In the genomic region with DNA sequence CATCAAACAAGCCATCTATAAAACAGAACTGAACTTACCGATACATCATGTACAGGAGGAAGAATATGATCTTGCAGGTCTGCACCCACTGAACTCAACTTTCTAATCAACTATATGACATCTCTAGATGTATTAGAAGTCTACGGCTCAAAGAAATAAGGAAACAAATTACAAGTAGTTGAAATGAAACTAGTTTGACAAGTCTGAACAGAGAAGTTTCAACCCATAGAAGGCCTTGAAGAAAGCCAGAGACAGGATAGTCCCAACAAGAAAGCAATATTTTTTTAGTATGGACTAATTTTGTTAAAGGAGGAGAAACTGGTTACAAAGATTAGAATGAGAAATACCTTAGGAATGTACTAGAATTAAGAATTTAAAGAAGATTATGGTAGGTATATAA, we compare ENCODE assay signal across 18 cellular contexts. TPM values are rescaled to one million over a fixed set of nuclear protein-coding genes. Genes with fewer than 3 reads are reported as not detected.
DNase-seq lines count a peak whose midpoint lies in the region; ATAC-seq and TF ChIP-seq lines count a peak whose summit lies in the region.
"Had no signal": no experiment of that assay in that cellular context is flagged by ENCODE, and none has a peak within 500 bp of the region (broad histone marks: within the 10 kb centered on the region; RNA-seq: fewer than 3 reads in every experiment).

A gene with protein sequence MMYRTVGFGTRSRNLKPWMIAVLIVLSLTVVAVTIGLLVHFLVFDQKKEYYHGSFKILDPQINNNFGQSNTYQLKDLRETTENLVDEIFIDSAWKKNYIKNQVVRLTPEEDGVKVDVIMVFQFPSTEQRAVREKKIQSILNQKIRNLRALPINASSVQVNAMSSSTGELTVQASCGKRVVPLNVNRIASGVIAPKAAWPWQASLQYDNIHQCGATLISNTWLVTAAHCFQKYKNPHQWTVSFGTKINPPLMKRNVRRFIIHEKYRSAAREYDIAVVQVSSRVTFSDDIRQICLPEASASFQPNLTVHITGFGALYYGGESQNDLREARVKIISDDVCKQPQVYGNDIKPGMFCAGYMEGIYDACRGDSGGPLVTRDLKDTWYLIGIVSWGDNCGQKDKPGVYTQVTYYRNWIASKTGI (minus strand): TSS at position 149 of the 400 bp plus-strand sequence. CDS start 100 bp downstream, at position 49.

- no peaks in the 10 kb centered on the region for H3K27me3 Mint-ChIP-seq in MCF 10A (ENCODE audit: insufficient read depth, unreplicated experiment)
- no peaks in the 10 kb centered on the region for H3K27me3 Mint-ChIP-seq in activated CD8-positive, alpha-beta T cell treated with anti-CD3 and anti-CD28 coated beads for 36 hours

- no peaks in the 10 kb centered on the region for H3K36me3 ChIP-seq in breast epithelium
- H3K36me3 ChIP-seq in smooth muscle cell (ENCODE audit: low read depth), result no peaks in the 10 kb centered on the region
- H3K36me3 ChIP-seq: HAP-1 had no signal

- no peaks in the 10 kb centered on the region for H3K27me3 ChIP-seq in breast epithelium
- no peaks in the 10 kb centered on the region for H3K27me3 ChIP-seq in smooth muscle cell (ENCODE audit: low read depth)

- H4K20me1 ChIP-seq in smooth muscle cell (ENCODE audit: low read depth), result no peaks in the 10 kb centered on the region

- BruUV-seq in MCF 10A (replicated peaks; lab: Mats Ljungman, UMichigan), result no TSS peak

- H2AFZ ChIP-seq in smooth muscle cell (ENCODE audit: low read depth), result peak within 1 kb of the TSS; percentile 14

- TF ChIP-seq CTCF in MCF 10A (IDR thresholded peaks at IDR 0.05; ENCODE audit: unreplicated experiment) (no peak), breast epithelium (IDR thresholded peaks at IDR 0.05) (no peak), smooth muscle cell (IDR thresholded peaks at IDR 0.05; ENCODE audit: borderline replicate concordance, insufficient read depth, poor library complexity, severe bottlenecking) (no peak)
- TF ChIP-seq CTCF in activated CD8-positive, alpha-beta T cell treated with anti-CD3 and anti-CD28 coated beads for 36 hours (IDR thresholded peaks at IDR 0.05), result no peak

- H3K27ac Mint-ChIP-seq in MCF 10A (ENCODE audit: low read depth, unreplicated experiment), result peak within 1 kb of the TSS; percentile 35
- H3K27ac Mint-ChIP-seq in activated CD8-positive, alpha-beta T cell treated with anti-CD3 and anti-CD28 coated beads for 36 hours, result no peak within 1 kb of the TSS
- H3K27ac Mint-ChIP-seq: CD14-positive monocyte; CD8-positive, alpha-beta T cell had no signal

- no peaks in the 10 kb centered on the region for H3F3A ChIP-seq in smooth muscle cell (ENCODE audit: low read depth)

- H3K9me3 Mint-ChIP-seq in MCF 10A (ENCODE audit: unreplicated experiment), result no peaks in the 10 kb centered on the region
- H3K9me3 Mint-ChIP-seq in activated CD8-positive, alpha-beta T cell treated with anti-CD3 and anti-CD28 coated beads for 36 hours, result peaks cover 1% of the 10 kb centered on the region
- H3K9me3 Mint-ChIP-seq: CD8-positive, alpha-beta T cell had no signal

- DNase-seq in MCF 10A (ENCODE audit: unreplicated experiment), result no peak
- no peak for DNase-seq in breast epithelium (ENCODE audit: low spot score in 2 of 2)
- no peak for DNase-seq in smooth muscle cell (lab: John Stamatoyannopoulos, UW; ENCODE audit: unreplicated experiment)
- no peak for DNase-seq in posterior cingulate gyrus
- no peak for DNase-seq in foreskin melanocyte
- DNase-seq in activated CD8-positive, alpha-beta T cell treated with anti-CD3 and anti-CD28 coated beads for 36 hours, result no peak
- DNase-seq: CD8-positive, alpha-beta T cell; COR-L47; DND-41; GDM1 had no signal

- no peak within 1 kb of the TSS for H3K9ac ChIP-seq in smooth muscle cell (ENCODE audit: low read depth)

- H3K4me1 ChIP-seq in breast epithelium (no peaks in the 10 kb centered on the region), smooth muscle cell (ENCODE audit: low read depth) (no peaks in the 10 kb centered on the region)
- H3K4me1 ChIP-seq: HAP-1 had no signal

- H3K79me2 ChIP-seq in smooth muscle cell (ENCODE audit: low read depth), result no peaks in the 10 kb centered on the region

- WGBS in smooth muscle cell (ENCODE audit: low lambda C conversion rate), result 80% methylated on average over 2 of the region's 2 CpGs

- CTCF ChIA-PET in MCF 10A (lab: Yijun Ruan, JAX), result no interaction called here
- CTCF ChIA-PET in activated CD8-positive, alpha-beta T cell treated with anti-CD3 and anti-CD28 coated beads for 36 hours (lab: Charles Lee), result no interaction called here

- H3K9me3 ChIP-seq in breast epithelium (no peaks in the 10 kb centered on the region), smooth muscle cell (replicated peaks; ENCODE audit: low read depth) (no peaks in the 10 kb centered on the region)
- H3K9me3 ChIP-seq: HAP-1 had no signal

- H3K27ac ChIP-seq in breast epithelium, result no peak within 1 kb of the TSS
- H3K27ac ChIP-seq in smooth muscle cell (ENCODE audit: low read depth), result peak within 1 kb of the TSS; percentile 38
- H3K27ac ChIP-seq: 22Rv1 had no signal

- no peaks in the 10 kb centered on the region for H3K36me3 Mint-ChIP-seq in MCF 10A (ENCODE audit: insufficient read depth, unreplicated experiment)
- H3K36me3 Mint-ChIP-seq in activated CD8-positive, alpha-beta T cell treated with anti-CD3 and anti-CD28 coated beads for 36 hours (ENCODE audit: low read depth), result no peaks in the 10 kb centered on the region
- H3K36me3 Mint-ChIP-seq: CD14-positive monocyte; CD8-positive, alpha-beta T cell had no signal

- H3K4me1 Mint-ChIP-seq in MCF 10A (ENCODE audit: insufficient read depth, unreplicated experiment), result no peaks in the 10 kb centered on the region
- no peaks in the 10 kb centered on the region for H3K4me1 Mint-ChIP-seq in activated CD8-positive, alpha-beta T cell treated with anti-CD3 and anti-CD28 coated beads for 36 hours (ENCODE audit: low read depth)
- H3K4me1 Mint-ChIP-seq: CD14-positive monocyte had no signal

- H3K4me3 ChIP-seq in breast epithelium (no peak within 1 kb of the TSS), smooth muscle cell (no peak within 1 kb of the TSS)
- H3K4me3 ChIP-seq: HAP-1 had no signal

- POLR2A ChIA-PET in MCF 10A (lab: Yijun Ruan, JAX), result interaction anchor here (1.0 kb wide), 1 partner anchor 34 kb away, joined by 3 read pairs; no protein-coding TSS in a partner anchor
- POLR2A ChIA-PET in activated CD8-positive, alpha-beta T cell treated with anti-CD3 and anti-CD28 coated beads for 36 hours (lab: Charles Lee), result no interaction called here

- peak; percentile 73 for ATAC-seq in esophagus mucosa
- no peak for ATAC-seq in activated CD8-positive, alpha-beta T cell treated with anti-CD3 and anti-CD28 coated beads for 36 hours
- ATAC-seq: CD8-positive, alpha-beta T cell had no signal

- intact Hi-C loops in MCF 10A (cut with micrococcal nuclease) (no loop called here), breast epithelium (cut with DNase I; ENCODE audit: low total_unique reads) (no loop called here), posterior cingulate gyrus (cut with DNase I) (no loop called here)
- intact Hi-C loops in activated CD8-positive, alpha-beta T cell treated with anti-CD3 and anti-CD28 coated beads for 36 hours (cut with micrococcal nuclease), result no loop called here

- no peak for TF ChIP-seq POLR2A in breast epithelium (IDR thresholded peaks at IDR 0.05)

- H3K4me3 Mint-ChIP-seq in MCF 10A (ENCODE audit: unreplicated experiment), result no peak within 1 kb of the TSS
- H3K4me3 Mint-ChIP-seq in activated CD8-positive, alpha-beta T cell treated with anti-CD3 and anti-CD28 coated beads for 36 hours, result no peak within 1 kb of the TSS
- H3K4me3 Mint-ChIP-seq: CD14-positive monocyte; CD8-positive, alpha-beta T cell had no signal

- no peak within 1 kb of the TSS for H3K4me2 ChIP-seq in smooth muscle cell

RNA-seq across cellular contexts. Expression of the gene that starts here (rescaled TPM):
- not detected in 2 replicates for total RNA-seq in MCF 10A (2022)
- total RNA-seq in breast epithelium, result not detected
- 62.3 TPM for total RNA-seq in esophagus mucosa
- total RNA-seq in smooth muscle cell, result 2.1 and 2.8 TPM in 2 replicates
- 0.44 TPM in 1 of 2 replicates, not detected in the other for polyA plus RNA-seq in smooth muscle cell
- total RNA-seq in activated CD8-positive, alpha-beta T cell treated with anti-CD3 and anti-CD28 coated beads for 36 hours, result not detected
- total RNA-seq: A673; CD8-positive, alpha-beta T cell; H1; HT1080 had no signal
- polyA plus RNA-seq: BJ, CD14-positive monocyte, H1 had no signal

Comparison
In these comparisons a context has a peak if more than half of its experiments do, and no peak if none do; other contexts are left out.
1. RNA of the gene that starts here (total RNA-seq): 62.3 TPM in esophagus mucosa (single experiment); 2.1 to 2.8 TPM in smooth muscle cell, not detected in MCF 10A, not detected in breast epithelium and not detected in activated CD8-positive, alpha-beta T cell treated with anti-CD3 and anti-CD28 coated beads for 36 hours; every median in the first group is over 10 times any median in the second.